Comparison of ENCODE assay signal across 29 cellular contexts in genomic region chrX:139207655-139208054, GRCh38.
"Had no signal": no experiment of that assay in that cellular context is flagged by ENCODE, and none has a peak within 500 bp of the region (broad histone marks: within the 10 kb centered on the region; RNA-seq: fewer than 3 reads in every experiment).

No MANE protein-coding gene starts in this region.

- H3K4me1 ChIP-seq: colonic mucosa, foreskin keratinocyte, gastrocnemius medialis had no signal

- H3K4me3 Mint-ChIP-seq: dendritic cell treated with granulocyte-macrophage colony-stimulating factor and Interleukin-4, amounts not matched to agents 40 ng/mL and 50 ng/mL, for 4 days; effector memory CD8-positive, alpha-beta T cell; endodermal cell had no signal

- H3K4me2 ChIP-seq: hepatocyte had no signal

- H3K36me3 ChIP-seq: colonic mucosa, esophagus muscularis mucosa, esophagus squamous epithelium, gastrocnemius medialis, gastroesophageal sphincter, heart left ventricle, heart right ventricle had no signal

- H3K79me2 ChIP-seq: hepatocyte had no signal

- H3K27ac Mint-ChIP-seq: dendritic cell treated with granulocyte-macrophage colony-stimulating factor and Interleukin-4, amounts not matched to agents 40 ng/mL and 50 ng/mL, for 4 days; effector memory CD8-positive, alpha-beta T cell; endodermal cell had no signal

- H3K9me3 Mint-ChIP-seq: dendritic cell treated with granulocyte-macrophage colony-stimulating factor and Interleukin-4, amounts not matched to agents 40 ng/mL and 50 ng/mL, for 4 days; effector memory CD8-positive, alpha-beta T cell had no signal

- ATAC-seq: effector memory CD8-positive, alpha-beta T cell; esophagus mucosa; foreskin keratinocyte; gastrocnemius medialis; gastroesophageal sphincter; heart left ventricle; heart right ventricle had no signal

- DNase-seq: colonic mucosa; cortex of kidney; dermis blood vessel endothelial cell; dorsolateral prefrontal cortex; effector CD4-positive, alpha-beta T cell; effector CD8-positive, alpha-beta T cell; effector memory CD4-positive, alpha-beta T cell; effector memory CD8-positive, alpha-beta T cell; endodermal cell; erythroblast; esophagus squamous epithelium; foreskin fibroblast; foreskin keratinocyte; foreskin melanocyte; gastrocnemius medialis; glutamatergic neuron; head of caudate nucleus; heart left ventricle; heart right ventricle had no signal

- H3K27me3 ChIP-seq: gastrocnemius medialis had no signal

- H3K9me3 ChIP-seq: colonic mucosa, esophagus squamous epithelium, gastrocnemius medialis, gastroesophageal sphincter, heart right ventricle had no signal

- FAIRE-seq: endometrium, endothelial cell of umbilical vein, frontal cortex had no signal

- H3K4me3 ChIP-seq: colonic mucosa, coronary artery, dorsolateral prefrontal cortex, esophagus muscularis mucosa, esophagus squamous epithelium, gastrocnemius medialis, gastroesophageal sphincter, heart left ventricle, heart right ventricle, hepatocyte had no signal

- H2AFZ ChIP-seq: hepatocyte had no signal

- H3K27ac ChIP-seq: colonic mucosa, coronary artery, dorsolateral prefrontal cortex, epithelial cell of prostate, esophagus muscularis mucosa, esophagus squamous epithelium, foreskin keratinocyte, gastrocnemius medialis, gastroesophageal sphincter, heart left ventricle, heart right ventricle, hepatocyte had no signal
